1 cellular context compared by ENCODE assay signal in genomic region chr7:4631664-4632171, GRCh38.
A peak's percentile ranks its signal among the peaks of the same experiment; 100 is the strongest.
TF ChIP-seq lines count a peak whose summit lies in the region.

No MANE protein-coding gene starts in this region.

TF ChIP-seq in H1, 55 proteins besides CTCF, POLR2A, EP300 and RAD21:
- peak; percentile 93 for TF ChIP-seq CEBPB (IDR thresholded peaks at IDR 0.05; ENCODE audit: low read depth, low read length)
- TF ChIP-seq BCL11A (IDR thresholded peaks at IDR 0.05; ENCODE audit: low read depth in 2 of 2, low read length in 2 of 2), result no peak
- peak; percentile 55 for TF ChIP-seq E2F6 (IDR thresholded peaks at IDR 0.05)
- no peak for TF ChIP-seq TEAD4 (IDR thresholded peaks at IDR 0.05; ENCODE audit: low read depth, low read length)
- no peak for TF ChIP-seq RBBP5 (IDR thresholded peaks at IDR 0.05; ENCODE audit: borderline replicate concordance, low read depth, low read length)
- no peak for TF ChIP-seq ASH2L (IDR thresholded peaks at IDR 0.05; ENCODE audit: low read length)
- TF ChIP-seq, protein P1, sequence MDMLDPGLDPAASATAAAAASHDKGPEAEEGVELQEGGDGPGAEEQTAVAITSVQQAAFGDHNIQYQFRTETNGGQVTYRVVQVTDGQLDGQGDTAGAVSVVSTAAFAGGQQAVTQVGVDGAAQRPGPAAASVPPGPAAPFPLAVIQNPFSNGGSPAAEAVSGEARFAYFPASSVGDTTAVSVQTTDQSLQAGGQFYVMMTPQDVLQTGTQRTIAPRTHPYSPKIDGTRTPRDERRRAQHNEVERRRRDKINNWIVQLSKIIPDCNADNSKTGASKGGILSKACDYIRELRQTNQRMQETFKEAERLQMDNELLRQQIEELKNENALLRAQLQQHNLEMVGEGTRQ (IDR thresholded peaks at IDR 0.05; ENCODE audit: low read length), result peak; percentile 41; the same call in 1 of the 2 replicates
- peak; percentile 2; the same call in 1 of the 2 replicates for TF ChIP-seq MAFK (IDR thresholded peaks at IDR 0.05; ENCODE audit: low read depth, low read length)
- TF ChIP-seq MAX (IDR thresholded peaks at IDR 0.05), result 0 out of 2 replicates have a peak, but pooled peaks have one; percentile 34
- peak; percentile 29 for TF ChIP-seq CTBP2 (IDR thresholded peaks at IDR 0.05; ENCODE audit: borderline replicate concordance, insufficient read depth, insufficient read length, low read length)
- no peak for TF ChIP-seq KDM1A (IDR thresholded peaks at IDR 0.05; ENCODE audit: borderline replicate concordance, low read length)
- peak in 1 of 2 experiments; percentile 56; a peak in 1 of 4 replicates for TF ChIP-seq SIN3A (conservative IDR thresholded peaks at IDR 0.05 in 1 of 2, IDR thresholded peaks at IDR 0.05 in 1 of 2; ENCODE audit: low read depth in 1 of 2, low read length in 2 of 2)
